In the genomic region with DNA sequence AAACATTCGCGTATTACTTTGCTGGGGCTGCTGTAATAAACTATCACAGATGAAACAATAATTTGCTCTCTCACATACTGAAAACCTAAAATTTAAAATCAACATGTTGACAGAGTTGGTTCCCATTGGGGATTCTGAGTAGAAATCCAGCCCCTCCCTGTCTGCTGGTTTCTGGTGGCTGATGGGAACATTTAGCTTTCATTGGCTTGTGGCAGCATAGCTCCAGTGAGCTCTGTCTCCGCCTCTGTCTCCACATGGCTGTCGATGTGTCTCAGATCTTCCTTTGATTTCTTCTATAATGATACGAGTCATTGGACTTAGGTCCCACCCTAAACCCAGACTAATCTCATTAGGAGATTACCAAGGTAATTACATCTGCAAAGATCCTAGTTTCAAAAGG, we compare ENCODE assay signal across 13 cellular contexts. TPM values are rescaled to one million over a fixed set of nuclear protein-coding genes. Genes with fewer than 3 reads are reported as not detected.
"Had no signal": no experiment of that assay in that cellular context is flagged by ENCODE, and none has a peak within 500 bp of the region (broad histone marks: within the 10 kb centered on the region; RNA-seq: fewer than 3 reads in every experiment).

No MANE protein-coding gene starts in this region.

RNA-seq across cellular contexts. Expression of a gene that starts 30.9 kb away (rescaled TPM):
- total RNA-seq: stomach, subcutaneous adipose tissue, suprapubic skin, temporal lobe, thoracic aorta, thyroid gland, tibial nerve, transverse colon, upper lobe of left lung, upper lobe of right lung, ureter, urinary bladder, vagina had no signal
- polyA plus RNA-seq: urinary bladder had no signal
